Comparison of ENCODE assay signal across 1 cellular context in genomic region chr2:148642891-148643416, GRCh38.
TF ChIP-seq lines count a peak whose summit lies in the region.

No MANE protein-coding gene starts in this region.

TF ChIP-seq in K562, 482 proteins besides CTCF, POLR2A, EP300 and RAD21 (continued from another document and continues in another):
- TF ChIP-seq, protein P1, sequence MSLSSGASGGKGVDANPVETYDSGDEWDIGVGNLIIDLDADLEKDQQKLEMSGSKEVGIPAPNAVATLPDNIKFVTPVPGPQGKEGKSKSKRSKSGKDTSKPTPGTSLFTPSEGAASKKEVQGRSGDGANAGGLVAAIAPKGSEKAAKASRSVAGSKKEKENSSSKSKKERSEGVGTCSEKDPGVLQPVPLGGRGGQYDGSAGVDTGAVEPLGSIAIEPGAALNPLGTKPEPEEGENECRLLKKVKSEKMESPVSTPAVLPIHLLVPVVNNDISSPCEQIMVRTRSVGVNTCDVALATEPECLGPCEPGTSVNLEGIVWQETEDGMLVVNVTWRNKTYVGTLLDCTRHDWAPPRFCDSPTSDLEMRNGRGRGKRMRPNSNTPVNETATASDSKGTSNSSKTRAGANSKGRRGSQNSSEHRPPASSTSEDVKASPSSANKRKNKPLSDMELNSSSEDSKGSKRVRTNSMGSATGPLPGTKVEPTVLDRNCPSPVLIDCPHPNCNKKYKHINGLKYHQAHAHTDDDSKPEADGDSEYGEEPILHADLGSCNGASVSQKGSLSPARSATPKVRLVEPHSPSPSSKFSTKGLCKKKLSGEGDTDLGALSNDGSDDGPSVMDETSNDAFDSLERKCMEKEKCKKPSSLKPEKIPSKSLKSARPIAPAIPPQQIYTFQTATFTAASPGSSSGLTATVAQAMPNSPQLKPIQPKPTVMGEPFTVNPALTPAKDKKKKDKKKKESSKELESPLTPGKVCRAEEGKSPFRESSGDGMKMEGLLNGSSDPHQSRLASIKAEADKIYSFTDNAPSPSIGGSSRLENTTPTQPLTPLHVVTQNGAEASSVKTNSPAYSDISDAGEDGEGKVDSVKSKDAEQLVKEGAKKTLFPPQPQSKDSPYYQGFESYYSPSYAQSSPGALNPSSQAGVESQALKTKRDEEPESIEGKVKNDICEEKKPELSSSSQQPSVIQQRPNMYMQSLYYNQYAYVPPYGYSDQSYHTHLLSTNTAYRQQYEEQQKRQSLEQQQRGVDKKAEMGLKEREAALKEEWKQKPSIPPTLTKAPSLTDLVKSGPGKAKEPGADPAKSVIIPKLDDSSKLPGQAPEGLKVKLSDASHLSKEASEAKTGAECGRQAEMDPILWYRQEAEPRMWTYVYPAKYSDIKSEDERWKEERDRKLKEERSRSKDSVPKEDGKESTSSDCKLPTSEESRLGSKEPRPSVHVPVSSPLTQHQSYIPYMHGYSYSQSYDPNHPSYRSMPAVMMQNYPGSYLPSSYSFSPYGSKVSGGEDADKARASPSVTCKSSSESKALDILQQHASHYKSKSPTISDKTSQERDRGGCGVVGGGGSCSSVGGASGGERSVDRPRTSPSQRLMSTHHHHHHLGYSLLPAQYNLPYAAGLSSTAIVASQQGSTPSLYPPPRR (CRISPR knock-in tag; IDR thresholded peaks at IDR 0.05; ENCODE audit: borderline replicate concordance): no peak
- TF ChIP-seq PHF20 (IDR thresholded peaks at IDR 0.05; ENCODE audit: partially characterized antibody) (no peak), ZNF217 (CRISPR knock-in tag; IDR thresholded peaks at IDR 0.05) (no peak), SRSF9 (IDR thresholded peaks at IDR 0.05; ENCODE audit: borderline replicate concordance, low read depth, low read length) (no peak), ARID3B (CRISPR knock-in tag; IDR thresholded peaks at IDR 0.05; ENCODE audit: borderline replicate concordance) (no peak), FOXA1 (IDR thresholded peaks at IDR 0.05; ENCODE audit: borderline replicate concordance) (no peak), ZNF830 (CRISPR knock-in tag; IDR thresholded peaks at IDR 0.05) (0 out of 2 replicates have a peak, but pooled peaks have one; percentile 46), MCM2 (IDR thresholded peaks at IDR 0.05; ENCODE audit: low read depth) (no peak), BRD9 (IDR thresholded peaks at IDR 0.05; ENCODE audit: low read depth, partially characterized antibody) (no peak), NRF1 (conservative IDR thresholded peaks at IDR 0.05 in 1 of 2, IDR thresholded peaks at IDR 0.05 in 1 of 2) (no peak), SP1 (CRISPR knock-in tag; IDR thresholded peaks at IDR 0.05) (no peak), KHSRP (IDR thresholded peaks at IDR 0.05) (no peak), CBX5 (IDR thresholded peaks at IDR 0.05; ENCODE audit: borderline replicate concordance, low read depth) (no peak), SMARCA5 (IDR thresholded peaks at IDR 0.05) (no peak), ZNF444 (CRISPR knock-in tag; IDR thresholded peaks at IDR 0.05) (peak; percentile 65; the same call in 1 of the 2 replicates), ETV1 (tag; conservative IDR thresholded peaks at IDR 0.05; ENCODE audit: low read depth) (no peak), HDAC2 (IDR thresholded peaks at IDR 0.05) (peak; percentile 32; the same call in 1 of the 2 replicates), CSDE1 (IDR thresholded peaks at IDR 0.05) (no peak; a peak in 1 of 4 replicates), ZNF77 (CRISPR knock-in tag; IDR thresholded peaks at IDR 0.05) (no peak), SUPT5H (IDR thresholded peaks at IDR 0.05) (no peak), ZNF316 (IDR thresholded peaks at IDR 0.05) (no peak), ATF4 (CRISPR knock-in tag; IDR thresholded peaks at IDR 0.05) (0 out of 2 replicates have a peak, but pooled peaks have one; percentile 23), ZC3H8 (IDR thresholded peaks at IDR 0.05) (0 out of 2 replicates have a peak, but pooled peaks have one; percentile 85), MIER1 (IDR thresholded peaks at IDR 0.05; ENCODE audit: low read depth) (no peak), CBX3 (IDR thresholded peaks at IDR 0.05; ENCODE audit: borderline replicate concordance in 1 of 2, low read length in 2 of 2) (peak in 1 of 2 experiments; percentile 56; a peak in 1 of 3 replicates), RBM25 (IDR thresholded peaks at IDR 0.05; ENCODE audit: low read depth, low read length, severe bottlenecking) (no peak), PHF8 (IDR thresholded peaks at IDR 0.05; ENCODE audit: borderline replicate concordance, low read length) (no peak), MAFG (tag; conservative IDR thresholded peaks at IDR 0.05) (no peak), ZC3H11A (IDR thresholded peaks at IDR 0.05; ENCODE audit: low read depth, low read length) (no peak), HCFC1 (IDR thresholded peaks at IDR 0.05; ENCODE audit: low read depth, low read length) (no peak), RBM22 (IDR thresholded peaks at IDR 0.05; ENCODE audit: low read depth, low read length, poor library complexity, severe bottlenecking) (no peak), CHD2 (IDR thresholded peaks at IDR 0.05; ENCODE audit: low read depth, low read length) (no peak; the same call in 1 of the 2 replicates), PREB (CRISPR knock-in tag; IDR thresholded peaks at IDR 0.05) (no peak), ZNF140 (CRISPR knock-in tag; IDR thresholded peaks at IDR 0.05) (no peak), MCM5 (IDR thresholded peaks at IDR 0.05; ENCODE audit: low read depth) (no peak), PCBP1 (IDR thresholded peaks at IDR 0.05; ENCODE audit: low read depth, low read length, poor library complexity, severe bottlenecking) (no peak), MTA2 (IDR thresholded peaks at IDR 0.05; ENCODE audit: low read depth) (0 out of 2 replicates have a peak, but pooled peaks have one; percentile 43), ARID2 (IDR thresholded peaks at IDR 0.05) (0 out of 2 replicates have a peak, but pooled peaks have one; percentile 40), RBM39 (optimal IDR thresholded peaks at IDR 0.05; ENCODE audit: low read depth, low read length) (no peak), HNRNPLL (IDR thresholded peaks at IDR 0.05; ENCODE audit: low read depth, low read length, poor library complexity, severe bottlenecking) (peak; percentile 21), BCLAF1 (IDR thresholded peaks at IDR 0.05; ENCODE audit: borderline replicate concordance in 1 of 2, control insufficient read depth in 1 of 2, low read depth in 2 of 2, low read length in 1 of 2) (no peak), ZNF24 (IDR thresholded peaks at IDR 0.05) (no peak), NKRF (IDR thresholded peaks at IDR 0.05; ENCODE audit: borderline replicate concordance) (0 out of 2 replicates have a peak, but pooled peaks have one; percentile 21)
- TF ChIP-seq, protein P2, sequence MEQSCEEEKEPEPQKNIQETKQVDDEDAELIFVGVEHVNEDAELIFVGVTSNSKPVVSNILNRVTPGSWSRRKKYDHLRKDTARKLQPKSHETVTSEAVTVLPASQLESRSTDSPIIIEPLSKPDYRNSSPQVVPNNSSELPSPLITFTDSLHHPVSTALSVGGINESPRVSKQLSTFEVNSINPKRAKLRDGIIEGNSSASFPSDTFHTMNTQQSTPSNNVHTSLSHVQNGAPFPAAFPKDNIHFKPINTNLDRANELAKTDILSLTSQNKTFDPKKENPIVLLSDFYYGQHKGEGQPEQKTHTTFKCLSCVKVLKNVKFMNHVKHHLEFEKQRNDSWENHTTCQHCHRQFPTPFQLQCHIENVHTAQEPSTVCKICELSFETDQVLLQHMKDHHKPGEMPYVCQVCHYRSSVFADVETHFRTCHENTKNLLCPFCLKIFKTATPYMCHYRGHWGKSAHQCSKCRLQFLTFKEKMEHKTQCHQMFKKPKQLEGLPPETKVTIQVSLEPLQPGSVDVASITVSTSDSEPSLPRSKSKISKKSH (CRISPR knock-in tag; IDR thresholded peaks at IDR 0.05): no peak
- TF ChIP-seq, protein P3, sequence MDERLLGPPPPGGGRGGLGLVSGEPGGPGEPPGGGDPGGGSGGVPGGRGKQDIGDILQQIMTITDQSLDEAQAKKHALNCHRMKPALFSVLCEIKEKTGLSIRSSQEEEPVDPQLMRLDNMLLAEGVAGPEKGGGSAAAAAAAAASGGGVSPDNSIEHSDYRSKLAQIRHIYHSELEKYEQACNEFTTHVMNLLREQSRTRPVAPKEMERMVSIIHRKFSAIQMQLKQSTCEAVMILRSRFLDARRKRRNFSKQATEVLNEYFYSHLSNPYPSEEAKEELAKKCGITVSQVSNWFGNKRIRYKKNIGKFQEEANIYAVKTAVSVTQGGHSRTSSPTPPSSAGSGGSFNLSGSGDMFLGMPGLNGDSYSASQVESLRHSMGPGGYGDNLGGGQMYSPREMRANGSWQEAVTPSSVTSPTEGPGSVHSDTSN (CRISPR knock-in tag; IDR thresholded peaks at IDR 0.05; ENCODE audit: low read depth): no peak
- TF ChIP-seq, protein P3 (tag; conservative IDR thresholded peaks at IDR 0.05; ENCODE audit: low read depth): no peak
- TF ChIP-seq, protein P4, sequence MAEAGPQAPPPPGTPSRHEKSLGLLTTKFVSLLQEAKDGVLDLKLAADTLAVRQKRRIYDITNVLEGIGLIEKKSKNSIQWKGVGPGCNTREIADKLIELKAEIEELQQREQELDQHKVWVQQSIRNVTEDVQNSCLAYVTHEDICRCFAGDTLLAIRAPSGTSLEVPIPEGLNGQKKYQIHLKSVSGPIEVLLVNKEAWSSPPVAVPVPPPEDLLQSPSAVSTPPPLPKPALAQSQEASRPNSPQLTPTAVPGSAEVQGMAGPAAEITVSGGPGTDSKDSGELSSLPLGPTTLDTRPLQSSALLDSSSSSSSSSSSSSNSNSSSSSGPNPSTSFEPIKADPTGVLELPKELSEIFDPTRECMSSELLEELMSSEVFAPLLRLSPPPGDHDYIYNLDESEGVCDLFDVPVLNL (CRISPR knock-in tag; IDR thresholded peaks at IDR 0.05; ENCODE audit: low read depth): no peak
